ENCODE assay signal across 18 cellular contexts in genomic region chr17:27384721-27385120, GRCh38.
A peak's percentile ranks its signal among the peaks of the same experiment; 100 is the strongest.
DNase-seq lines count a peak whose midpoint lies in the region; ATAC-seq and TF ChIP-seq lines count a peak whose summit lies in the region.
"Had no signal": no experiment of that assay in that cellular context is flagged by ENCODE, and none has a peak within 500 bp of the region (broad histone marks: within the 10 kb centered on the region; RNA-seq: fewer than 3 reads in every experiment).

No MANE protein-coding gene starts in this region.

- POLR2A ChIA-PET in MCF 10A (lab: Yijun Ruan, JAX) = interaction anchor here (0.6 to 1.8 kb wide), 10 partner anchors 12 to 168 kb away, joined by 3 to 9 read pairs (median 3); partner anchors contain the start of gene KSR1
- POLR2A ChIA-PET in Caco-2 (lab: Charles Lee) = no interaction called here

- no peak overlapping the region for H3K23ac ChIP-seq in mesenchymal stem cell (ENCODE audit: low read length in 2 of 2)

- no peak overlapping the region for H4K91ac ChIP-seq in mesenchymal stem cell (ENCODE audit: low read length)

- H3K27ac Mint-ChIP-seq in MCF 10A (ENCODE audit: low read depth, unreplicated experiment) (no peak overlapping the region), Caco-2 (ENCODE audit: unreplicated experiment) (no peak overlapping the region)
- H3K27ac Mint-ChIP-seq: activated B cell treated with CpG ODN at 0.5 μM for 24 hours, T-cell, type B pancreatic cell had no signal

- no peaks in the 10 kb centered on the region for H3K79me2 ChIP-seq in mammary epithelial cell (ENCODE audit: insufficient read depth, low read length)

- H3K9me3 ChIP-seq in mammary epithelial cell (replicated peaks; ENCODE audit: insufficient read depth, low read length) = no peaks in the 10 kb centered on the region
- H3K9me3 ChIP-seq in mesenchymal stem cell (ENCODE audit: control insufficient read depth, low read length) = no peaks in the 10 kb centered on the region
- no peaks in the 10 kb centered on the region for H3K9me3 ChIP-seq in tibial artery
- H3K9me3 ChIP-seq in Caco-2 = no peaks in the 10 kb centered on the region
- H3K9me3 ChIP-seq: neutrophil had no signal

- H2BK12ac ChIP-seq in mesenchymal stem cell (ENCODE audit: low read length in 2 of 2) = no peak overlapping the region

- H3K4me2 ChIP-seq in mammary epithelial cell (ENCODE audit: insufficient read depth, low read depth, low read length) = peak overlapping the region; percentile 48
- H3K4me2 ChIP-seq in mesenchymal stem cell (ENCODE audit: low read length, poor library complexity, severe bottlenecking) = peak overlapping the region; percentile 13

- dilution Hi-C loops in mammary epithelial cell (cut with HindIII; ENCODE audit: low sequenced_read_pairs) = no loop called here

- no peak overlapping the region for H2BK120ac ChIP-seq in mesenchymal stem cell (ENCODE audit: low read depth, low read length)

- H3K4me1 ChIP-seq in mammary epithelial cell (ENCODE audit: insufficient read depth, low read length) (peaks cover 27% of the 10 kb centered on the region), mesenchymal stem cell (ENCODE audit: control insufficient read depth, insufficient read depth, low read depth, low read length) (peaks cover 26% of the 10 kb centered on the region), tibial artery (peaks cover 0 to 36% (median 25%) of the 10 kb centered on the region in 4 donors), Caco-2 (0 out of 2 replicates have a peak, but pooled peaks cover 3% of the 10 kb centered on the region)

- H3K36me3 Mint-ChIP-seq in MCF 10A (ENCODE audit: insufficient read depth, unreplicated experiment) (no peaks in the 10 kb centered on the region), Caco-2 (ENCODE audit: insufficient read depth, unreplicated experiment) (no peaks in the 10 kb centered on the region)
- H3K36me3 Mint-ChIP-seq: CD8-positive, alpha-beta memory T cell; T-cell; type B pancreatic cell had no signal

- no peaks in the 10 kb centered on the region for H3K79me1 ChIP-seq in mesenchymal stem cell (replicated peaks; ENCODE audit: low read length, poor library complexity, severe bottlenecking)

- H3K9ac ChIP-seq in mammary epithelial cell (ENCODE audit: insufficient read depth, low read length) (no peak overlapping the region), mesenchymal stem cell (ENCODE audit: low read length) (no peak overlapping the region)

- intact Hi-C loops in mammary epithelial cell (cut with micrococcal nuclease) = loop anchor here (1.0 to 2.0 kb wide), 2 partner anchors 32 to 216 kb away; no protein-coding TSS in a partner anchor
- intact Hi-C loops in MCF 10A (cut with micrococcal nuclease) = no loop called here
- intact Hi-C loops in tibial artery (cut with DNase I; ENCODE audit: low total_unique reads) = loop anchor here (10.0 kb wide), 1 partner anchor 50 kb away; no protein-coding TSS in a partner anchor
- intact Hi-C loops in Caco-2 (cut with micrococcal nuclease; ENCODE audit: unreplicated experiment) = loop anchor here (10.0 kb wide), 1 partner anchor 220 kb away; no protein-coding TSS in a partner anchor

- no peak overlapping the region for H2BK15ac ChIP-seq in mesenchymal stem cell (ENCODE audit: low read depth, poor library complexity, severe bottlenecking)

- ATAC-seq in HG03520 (IDR thresholded peaks at IDR 0.05; ENCODE audit: unreplicated experiment) = no peak
- ATAC-seq: T-cell had no signal

- H3K4me3 Mint-ChIP-seq in MCF 10A (ENCODE audit: unreplicated experiment) (no peak overlapping the region), Caco-2 (ENCODE audit: unreplicated experiment) (no peak overlapping the region)
- H3K4me3 Mint-ChIP-seq: activated B cell treated with CpG ODN at 0.5 μM for 24 hours; CD8-positive, alpha-beta memory T cell; T-cell; type B pancreatic cell had no signal

- TF ChIP-seq CTCF in mammary epithelial cell (conservative IDR thresholded peaks at IDR 0.05 in 1 of 2, IDR thresholded peaks at IDR 0.05 in 1 of 2; ENCODE audit: extremely low read depth in 1 of 2, insufficient read depth in 1 of 2, low read depth in 1 of 2, low read length in 2 of 2) (no peak), MCF 10A (IDR thresholded peaks at IDR 0.05; ENCODE audit: unreplicated experiment) (no peak), tibial artery (IDR thresholded peaks at IDR 0.05) (no peak), Caco-2 (IDR thresholded peaks at IDR 0.05; ENCODE audit: insufficient read depth in 1 of 2, low read depth in 1 of 2, low read length in 1 of 2, severe bottlenecking in 1 of 2, unreplicated experiment in 1 of 2) (no peak)

- H3K4ac ChIP-seq in mesenchymal stem cell (ENCODE audit: low read depth in 1 of 2, low read length in 2 of 2) = no peak overlapping the region

- H3K4me1 Mint-ChIP-seq in MCF 10A (ENCODE audit: insufficient read depth, unreplicated experiment) = peaks cover 6% of the 10 kb centered on the region
- H3K4me1 Mint-ChIP-seq in Caco-2 (ENCODE audit: low read depth, unreplicated experiment) = no peaks in the 10 kb centered on the region

- 29% methylated on average over 2 of the region's 2 CpGs for WGBS in mammary epithelial cell (ENCODE audit: low coverage, missing lambda C conversion rate)
- 88% methylated on average over 2 of the region's 2 CpGs for WGBS in mesenchymal stem cell

- no peak overlapping the region for H3K18ac ChIP-seq in mesenchymal stem cell (ENCODE audit: low read depth in 1 of 2, low read length in 2 of 2)

- peak; percentile 12 for DNase-seq in mammary epithelial cell
- no peak for DNase-seq in MCF 10A (ENCODE audit: unreplicated experiment)
- DNase-seq in astrocyte of the hippocampus (ENCODE audit: low read depth, low spot score) = peak; percentile 64
- DNase-seq in mesenchymal stem cell = no peak
- no peak for DNase-seq in tibial artery
- no peak for DNase-seq in retina
- no peak for DNase-seq in Caco-2
- DNase-seq: activated B cell treated with CpG ODN at 0.5 μM for 24 hours; CD8-positive, alpha-beta memory T cell; NCI-H2081 treated with DMSO at 0.1 percent for 48 hours; NCI-H748 treated with DMSO at 0.1 percent for 48 hours; RPMI8226; small intestine; T-cell had no signal

- H3K4me3 ChIP-seq in mammary epithelial cell (replicated peaks in 1 of 3; ENCODE audit: insufficient read depth in 1 of 3, low read depth in 2 of 3, low read length in 3 of 3) (no peak overlapping the region), mesenchymal stem cell (ENCODE audit: insufficient read depth in 1 of 2, low read depth in 1 of 2, low read length in 2 of 2) (no peak overlapping the region), tibial artery (no peak overlapping the region), Caco-2 (ENCODE audit: low read depth, low read length) (no peak overlapping the region)
- H3K4me3 ChIP-seq: cardiac muscle cell had no signal

- H3K36me3 ChIP-seq in mammary epithelial cell (ENCODE audit: insufficient read depth, low read length) (no peaks in the 10 kb centered on the region), mesenchymal stem cell (ENCODE audit: control insufficient read depth in 1 of 2, insufficient read depth in 2 of 2, low read depth in 1 of 2, low read length in 2 of 2) (no peaks in the 10 kb centered on the region), tibial artery (no peaks in the 10 kb centered on the region), Caco-2 (ENCODE audit: control insufficient read depth, insufficient read depth, low read length) (no peaks in the 10 kb centered on the region)
- H3K36me3 ChIP-seq: cardiac muscle cell, neutrophil had no signal

- no peak overlapping the region for H3K14ac ChIP-seq in mesenchymal stem cell (ENCODE audit: low read length in 2 of 2)

- no peak overlapping the region for H2BK5ac ChIP-seq in mesenchymal stem cell (ENCODE audit: low read depth, low read length, poor library complexity, severe bottlenecking)

- no TSS peak for BruUV-seq in mammary epithelial cell (replicated peaks; lab: Mats Ljungman, UMichigan)
- BruUV-seq in MCF 10A (replicated peaks; lab: Mats Ljungman, UMichigan) = no TSS peak
- no TSS peak for BruUV-seq in Caco-2 (replicated peaks; lab: Mats Ljungman, UMichigan)

- no peaks in the 10 kb centered on the region for H3K27me3 Mint-ChIP-seq in MCF 10A (ENCODE audit: insufficient read depth, unreplicated experiment)
- H3K27me3 Mint-ChIP-seq in Caco-2 (ENCODE audit: insufficient read depth, unreplicated experiment) = peaks cover 4% of the 10 kb centered on the region

- H4K20me1 ChIP-seq in mammary epithelial cell (ENCODE audit: insufficient read depth, low read length) = no peaks in the 10 kb centered on the region

- H2AFZ ChIP-seq in mammary epithelial cell (ENCODE audit: low read depth, low read length) (no peak overlapping the region), mesenchymal stem cell (ENCODE audit: low read depth, low read length) (no peak overlapping the region)

- no peaks in the 10 kb centered on the region for H3K27me3 ChIP-seq in mammary epithelial cell (ENCODE audit: insufficient read depth, low read length)
- peaks cover 0 to 3% of the 10 kb centered on the region in 2 experiments for H3K27me3 ChIP-seq in mesenchymal stem cell (ENCODE audit: control insufficient read depth in 1 of 2, insufficient read depth in 1 of 2, low read length in 2 of 2)
- no peaks in the 10 kb centered on the region for H3K27me3 ChIP-seq in tibial artery
- H3K27me3 ChIP-seq in Caco-2 (replicated peaks; ENCODE audit: control insufficient read depth, insufficient read depth, low read length) = no peaks in the 10 kb centered on the region
- H3K27me3 ChIP-seq: cardiac muscle cell had no signal

- H2AK5ac ChIP-seq in mesenchymal stem cell (ENCODE audit: low read length, severe bottlenecking) = peak overlapping the region; percentile 67

- H3K9me3 Mint-ChIP-seq in MCF 10A (ENCODE audit: unreplicated experiment) = no peaks in the 10 kb centered on the region
- H3K9me3 Mint-ChIP-seq in Caco-2 (ENCODE audit: unreplicated experiment) = no peaks in the 10 kb centered on the region
- H3K9me3 Mint-ChIP-seq: activated B cell treated with CpG ODN at 0.5 μM for 24 hours; CD8-positive, alpha-beta memory T cell; T-cell; type B pancreatic cell had no signal

- H4K8ac ChIP-seq in mesenchymal stem cell (ENCODE audit: low read length) = no peak overlapping the region

- CTCF ChIA-PET in mammary epithelial cell (lab: Charles Lee; ENCODE audit: low non-redundant PET) (interaction anchor here (1.0 kb wide), 1 partner anchor 31 kb away, joined by 9 read pairs; no protein-coding TSS in a partner anchor), MCF 10A (lab: Yijun Ruan, JAX) (interaction anchor here (0.6 to 2.1 kb wide), 11 partner anchors 12 to 218 kb away, joined by 3 to 9 read pairs (median 3); no protein-coding TSS in a partner anchor), Caco-2 (lab: Charles Lee) (no interaction called here)

- in situ Hi-C loops in mammary epithelial cell (cut with MboI; ENCODE audit: low sequenced_read_pairs in 2 of 2) = no loop called here

- H3K27ac ChIP-seq in mammary epithelial cell (ENCODE audit: insufficient read depth, low read depth, low read length) (no peak overlapping the region), mesenchymal stem cell (ENCODE audit: low read length, poor library complexity, severe bottlenecking) (peak overlapping the region; percentile 82), tibial artery (peak overlapping the region; percentile 53 to 74)
- H3K27ac ChIP-seq: cardiac muscle cell, neutrophil had no signal

Comparison
In these comparisons a context has a peak if more than half of its experiments do, and no peak if none do; other contexts are left out.
1. DNase-seq: peak in mammary epithelial cell (single experiment) and astrocyte of the hippocampus (single experiment); none in MCF 10A (single experiment), mesenchymal stem cell (single experiment), tibial artery (0 of 2), retina (single experiment) and Caco-2 (0 of 2).